In genomic region chr12:113298861-113299545, GRCh38 we compare ENCODE assay signal across 9 cellular contexts. TPM values are rescaled to one million over a fixed set of nuclear protein-coding genes. Genes with fewer than 3 reads are reported as not detected.
DNase-seq lines count a peak whose midpoint lies in the region; ATAC-seq and TF ChIP-seq lines count a peak whose summit lies in the region.
"Had no signal": no experiment of that assay in that cellular context is flagged by ENCODE, and none has a peak within 500 bp of the region (broad histone marks: within the 10 kb centered on the region; RNA-seq: fewer than 3 reads in every experiment).

No MANE protein-coding gene starts in this region.

- DNase-seq in H9, result no peak
- DNase-seq in hippocampal formation (lab: John Stamatoyannopoulos, UW), result peak; percentile 35 to 41
- DNase-seq in smooth muscle cell (lab: John Stamatoyannopoulos, UW; ENCODE audit: unreplicated experiment), result no peak
- no peak for DNase-seq in endothelial cell (ENCODE audit: low spot score)
- no peak for DNase-seq in HCEC 1CT
- DNase-seq: activated CD4-positive, alpha-beta T cell treated with anti-CD3 and anti-CD28 coated beads, Interleukin-2, amount 10 ng/mL, durations not matched to agents 7 days and 5 days had no signal

- no peak overlapping the region for H2BK5ac ChIP-seq in H9 (ENCODE audit: insufficient read length, low read length)

- no peak overlapping the region for H3K4me3 ChIP-seq in smooth muscle cell

- peak overlapping the region; percentile 36 for H3K18ac ChIP-seq in H9 (ENCODE audit: insufficient read length, low read depth, low read length)

- H2BK20ac ChIP-seq in H9 (ENCODE audit: low read depth, low read length, poor library complexity, severe bottlenecking), result no peak overlapping the region

- H3K27ac ChIP-seq in H9 (ENCODE audit: insufficient read length, low read depth, low read length), result no peak overlapping the region
- H3K27ac ChIP-seq in angular gyrus (ENCODE audit: low read depth, low read length), result peak overlapping the region; percentile 15
- H3K27ac ChIP-seq in smooth muscle cell (ENCODE audit: low read depth), result peak overlapping the region; percentile 82

- H2AFZ ChIP-seq in H9 (ENCODE audit: low read length) (no peak overlapping the region), smooth muscle cell (ENCODE audit: low read depth) (no peak overlapping the region)

- TF ChIP-seq CTCF in H9 (conservative IDR thresholded peaks at IDR 0.05) (no peak), smooth muscle cell (IDR thresholded peaks at IDR 0.05; ENCODE audit: borderline replicate concordance, insufficient read depth, poor library complexity, severe bottlenecking) (no peak), endothelial cell (IDR thresholded peaks at IDR 0.05; ENCODE audit: unreplicated experiment) (no peak)

- H2BK120ac ChIP-seq in H9 (ENCODE audit: low read depth, low read length, poor library complexity, severe bottlenecking), result no peak overlapping the region

- no peaks in the 10 kb centered on the region for H3K79me2 ChIP-seq in H9 (ENCODE audit: insufficient read depth, low read length)
- H3K79me2 ChIP-seq in smooth muscle cell (ENCODE audit: low read depth), result no peaks in the 10 kb centered on the region

- no peaks in the 10 kb centered on the region; the same call in 1 of the 2 replicates for H3K4me1 ChIP-seq in H9 (ENCODE audit: insufficient read depth, low read length)
- H3K4me1 ChIP-seq in smooth muscle cell (ENCODE audit: low read depth), result peaks cover 8% of the 10 kb centered on the region

- no peaks in the 10 kb centered on the region for H3K36me3 ChIP-seq in smooth muscle cell (ENCODE audit: low read depth)

- H3K9me3 ChIP-seq in H9 (ENCODE audit: control insufficient read depth, low read depth, low read length) (no peaks in the 10 kb centered on the region), smooth muscle cell (replicated peaks; ENCODE audit: low read depth) (no peaks in the 10 kb centered on the region)

- H3K4me2 ChIP-seq in H9 (ENCODE audit: insufficient read depth, insufficient read length, low read length), result no peak overlapping the region
- peak overlapping the region; percentile 71 for H3K4me2 ChIP-seq in smooth muscle cell

- H3K9me3 Mint-ChIP-seq in H9, result no peaks in the 10 kb centered on the region
- H3K9me3 Mint-ChIP-seq in endothelial cell (ENCODE audit: unreplicated experiment), result no peaks in the 10 kb centered on the region
- H3K9me3 Mint-ChIP-seq: activated CD4-positive, alpha-beta T cell treated with anti-CD3 and anti-CD28 coated beads, Interleukin-2, amount 10 ng/mL, durations not matched to agents 7 days and 5 days had no signal

- peak overlapping the region in 1 of 3 experiments; percentile 95; a peak in 2 of 7 replicates for H3K27ac Mint-ChIP-seq in H9
- no peak overlapping the region for H3K27ac Mint-ChIP-seq in endothelial cell (ENCODE audit: unreplicated experiment)
- H3K27ac Mint-ChIP-seq: activated CD4-positive, alpha-beta T cell treated with anti-CD3 and anti-CD28 coated beads, Interleukin-2, amount 10 ng/mL, durations not matched to agents 7 days and 5 days had no signal

- no peaks in the 10 kb centered on the region for H3K27me3 ChIP-seq in H9 (ENCODE audit: insufficient read depth, low read length)
- H3K27me3 ChIP-seq in smooth muscle cell (ENCODE audit: low read depth), result no peaks in the 10 kb centered on the region

- H3K27me3 Mint-ChIP-seq in H9 (ENCODE audit: low read depth) (no peaks in the 10 kb centered on the region; the same call in 1 of the 2 replicates), endothelial cell (ENCODE audit: unreplicated experiment) (peaks cover 1% of the 10 kb centered on the region)
- H3K27me3 Mint-ChIP-seq: activated CD4-positive, alpha-beta T cell treated with anti-CD3 and anti-CD28 coated beads, Interleukin-2, amount 10 ng/mL, durations not matched to agents 7 days and 5 days had no signal

- H3K4me1 Mint-ChIP-seq in H9 (peaks cover 25 to 31% of the 10 kb centered on the region in 2 experiments), endothelial cell (ENCODE audit: unreplicated experiment) (peaks cover 12% of the 10 kb centered on the region)

- no peak overlapping the region for H4K91ac ChIP-seq in H9 (ENCODE audit: insufficient read length, low read depth, low read length)

- H3K14ac ChIP-seq in H9 (ENCODE audit: insufficient read depth, low read length), result no peak overlapping the region

- H3K36me3 Mint-ChIP-seq in H9 (ENCODE audit: insufficient read depth in 1 of 3, low read depth in 3 of 3) (peaks cover 8 to 16% (median 12%) of the 10 kb centered on the region in 3 experiments; a peak in 6 of 7 replicates), endothelial cell (ENCODE audit: low read depth, unreplicated experiment) (peaks cover 18% of the 10 kb centered on the region)

- no peak overlapping the region for H2AK5ac ChIP-seq in H9 (ENCODE audit: insufficient read length, low read length)

- no peak overlapping the region for H3K56ac ChIP-seq in H9 (ENCODE audit: insufficient read length, low read depth, low read length)

- H3K23ac ChIP-seq in H9 (ENCODE audit: insufficient read length, low read depth, low read length), result no peak overlapping the region

- H3K4me3 Mint-ChIP-seq in H9 (no peak overlapping the region), endothelial cell (ENCODE audit: unreplicated experiment) (no peak overlapping the region)
- H3K4me3 Mint-ChIP-seq: activated CD4-positive, alpha-beta T cell treated with anti-CD3 and anti-CD28 coated beads, Interleukin-2, amount 10 ng/mL, durations not matched to agents 7 days and 5 days had no signal

- no peak for ATAC-seq in HG03442 (IDR thresholded peaks at IDR 0.05; ENCODE audit: unreplicated experiment)
- ATAC-seq in HG03520 (IDR thresholded peaks at IDR 0.05; ENCODE audit: unreplicated experiment), result no peak

- no peaks in the 10 kb centered on the region for H3K79me1 ChIP-seq in H9 (ENCODE audit: insufficient read depth, low read depth, low read length, poor library complexity, severe bottlenecking)

- H4K20me1 ChIP-seq in H9 (ENCODE audit: control insufficient read depth, insufficient read depth, insufficient read length) (no peaks in the 10 kb centered on the region), smooth muscle cell (ENCODE audit: low read depth) (no peaks in the 10 kb centered on the region)

- H4K5ac ChIP-seq in H9 (ENCODE audit: insufficient read length, low read depth, low read length), result no peak overlapping the region

- WGBS in H9 (ENCODE audit: extremely low coverage, insufficient read length, low lambda C conversion rate), result no CpG with 5 or more reads among the region's 20 CpGs
- 89% methylated on average over 20 of the region's 20 CpGs for WGBS in smooth muscle cell (ENCODE audit: low lambda C conversion rate)

- no peak overlapping the region for H2BK12ac ChIP-seq in H9 (ENCODE audit: insufficient read length, low read depth, low read length)

- no peaks in the 10 kb centered on the region for H3F3A ChIP-seq in smooth muscle cell (ENCODE audit: low read depth)

- no peak overlapping the region for H3K9ac ChIP-seq in H9 (ENCODE audit: extremely low read depth, insufficient read length, low read length)
- peak overlapping the region; percentile 55 for H3K9ac ChIP-seq in smooth muscle cell (ENCODE audit: low read depth)

- no peak overlapping the region for H3K4ac ChIP-seq in H9 (ENCODE audit: low read depth, low read length)

- H3K23me2 ChIP-seq in H9 (ENCODE audit: insufficient read length, low read depth, low read length, poor library complexity, severe bottlenecking), result no peaks in the 10 kb centered on the region

- no peak overlapping the region for H4K8ac ChIP-seq in H9 (replicated peaks; ENCODE audit: insufficient read length, low read depth, low read length)

- no peak overlapping the region for H2BK15ac ChIP-seq in H9 (ENCODE audit: low read depth, low read length)

- no peak overlapping the region for H3T11ph ChIP-seq in H9 (ENCODE audit: low read length)

RNA-seq across cellular contexts. Expression of gene SLC8B1, which starts 35.9 kb away (rescaled TPM):
- 10.4 and 10.6 TPM in 2 replicates for total RNA-seq in H9 (2021)
- 14.3 and 17.5 TPM in 2 replicates for total RNA-seq in smooth muscle cell
- 11.8 and 13.8 TPM in 2 replicates for polyA plus RNA-seq in smooth muscle cell
- 44.6 TPM for total RNA-seq in endothelial cell (ENCODE audit: unreplicated experiment)

RNA-seq across cellular contexts. Expression of gene PLBD2, which starts 59.4 kb away (rescaled TPM):
- 31.4 and 35.6 TPM in 2 replicates for total RNA-seq in H9 (2021)
- 14.2 and 19.6 TPM in 2 replicates for total RNA-seq in smooth muscle cell
- 28.2 and 32.9 TPM in 2 replicates for polyA plus RNA-seq in smooth muscle cell
- 26.6 TPM for total RNA-seq in endothelial cell (ENCODE audit: unreplicated experiment)

Comparison
In these comparisons a context has a peak if more than half of its experiments do, and no peak if none do; other contexts are left out.
1. DNase-seq: peak in hippocampal formation (2 of 2); none in H9 (single experiment), smooth muscle cell (single experiment), endothelial cell (single experiment) and HCEC 1CT (single experiment).